In the genomic region with DNA sequence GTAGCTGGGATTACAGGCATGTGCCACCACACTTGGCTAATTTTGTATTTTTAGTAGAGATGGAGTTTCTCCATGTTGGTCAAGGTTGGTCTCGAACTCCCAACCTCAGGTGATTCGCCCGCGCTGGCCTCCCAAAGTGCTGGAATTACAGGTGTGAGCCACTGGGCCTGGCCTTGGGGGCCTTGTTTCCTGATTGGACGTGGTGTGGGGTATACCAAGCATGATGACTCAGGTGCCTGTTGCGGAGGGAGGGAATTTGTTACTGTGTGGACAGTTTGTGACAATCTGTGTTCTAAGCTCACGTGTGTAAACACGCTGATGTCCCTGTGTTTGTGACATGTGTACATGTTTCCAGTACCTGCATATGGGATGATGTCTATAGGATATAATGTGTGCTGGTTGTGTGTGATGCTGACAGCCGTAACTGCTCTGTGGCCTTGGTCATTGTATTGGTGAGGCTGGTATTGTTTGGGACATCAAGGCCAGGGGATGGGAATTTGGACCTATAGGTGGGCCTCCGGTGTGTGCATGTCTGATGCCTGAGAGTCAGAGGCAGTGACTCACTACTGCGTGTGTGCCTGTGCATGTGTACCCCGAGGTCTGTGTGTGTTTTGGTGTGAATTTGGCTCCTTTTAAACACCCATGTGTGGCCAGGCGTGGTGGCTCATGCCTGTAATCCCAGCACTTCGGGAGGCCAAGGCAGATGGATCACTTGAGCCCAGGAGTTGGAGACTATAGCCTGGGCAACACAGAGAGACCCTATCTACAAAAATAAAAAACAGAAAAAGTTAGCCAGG, we compare ENCODE assay signal across 8 cellular contexts. TPM values are rescaled to one million over a fixed set of nuclear protein-coding genes. Genes with fewer than 3 reads are reported as not detected.
DNase-seq lines count a peak whose midpoint lies in the region; ATAC-seq and TF ChIP-seq lines count a peak whose summit lies in the region.

No MANE protein-coding gene starts in this region.

- TF ChIP-seq CTCF in tibial nerve (IDR thresholded peaks at IDR 0.05) = no peak
- TF ChIP-seq CTCF in omental fat pad (IDR thresholded peaks at IDR 0.05) = no peak

- no peak overlapping the region for H4K8ac ChIP-seq in mesendoderm (ENCODE audit: low read depth, low read length)

- H3K4me2 ChIP-seq in mesendoderm (ENCODE audit: low read length) = no peak overlapping the region

- H3K9ac ChIP-seq in mesendoderm (ENCODE audit: low read length) = peak overlapping the region; percentile 71

- H2AK5ac ChIP-seq in mesendoderm (ENCODE audit: low read length) = peak overlapping the region; percentile 0

- H3K79me2 ChIP-seq in mesendoderm (ENCODE audit: control insufficient read depth, insufficient read depth, low read length) = peaks cover 29% of the 10 kb centered on the region

- H3K4me1 Mint-ChIP-seq in activated CD8-positive, alpha-beta memory T cell treated with anti-CD3 and anti-CD28 coated beads, Interleukin-2, amount 10 ng/mL, durations not matched to agents 7 days and 5 days = peaks cover 46% of the 10 kb centered on the region

- peak overlapping the region; percentile 33 for H3K27ac Mint-ChIP-seq in activated CD8-positive, alpha-beta memory T cell treated with anti-CD3 and anti-CD28 coated beads, Interleukin-2, amount 10 ng/mL, durations not matched to agents 7 days and 5 days

- H4K5ac ChIP-seq in mesendoderm (ENCODE audit: low read length) = no peak overlapping the region

- H3K79me1 ChIP-seq in mesendoderm (ENCODE audit: low read length) = peaks cover 6% of the 10 kb centered on the region

- TF ChIP-seq POLR2A in tibial nerve (IDR thresholded peaks at IDR 0.05) = no peak

- DNase-seq in activated CD8-positive, alpha-beta memory T cell treated with anti-CD3 and anti-CD28 coated beads, Interleukin-2, amount 10 ng/mL, durations not matched to agents 7 days and 5 days = no peak
- DNase-seq in activated CD8-positive, alpha-beta memory T cell treated with anti-CD3 and anti-CD28 coated beads for 24 hours = no peak
- DNase-seq in mesendoderm = no peak
- DNase-seq in tibial nerve (ENCODE audit: low spot score in 2 of 2) = no peak
- DNase-seq in omental fat pad (ENCODE audit: low spot score) = no peak
- no peak for DNase-seq in AG20443 (ENCODE audit: low spot score)

- no peaks in the 10 kb centered on the region for H3K27me3 Mint-ChIP-seq in activated CD8-positive, alpha-beta memory T cell treated with anti-CD3 and anti-CD28 coated beads, Interleukin-2, amount 10 ng/mL, durations not matched to agents 7 days and 5 days

- H2BK5ac ChIP-seq in mesendoderm (ENCODE audit: low read length) = no peak overlapping the region

- peak overlapping the region; percentile 82 for H3K56ac ChIP-seq in mesendoderm (ENCODE audit: low read length)

- CTCF ChIA-PET in activated CD8-positive, alpha-beta memory T cell treated with anti-CD3 and anti-CD28 coated beads, Interleukin-2, amount 10 ng/mL, durations not matched to agents 7 days and 5 days (lab: Charles Lee) = interaction anchor here (1.4 to 3.7 kb wide), 5 partner anchors 9 to 144 kb away, joined by 3 to 42 read pairs (median 5); partner anchors contain the start of gene RAB4B

- no peak overlapping the region for H3K18ac ChIP-seq in mesendoderm (ENCODE audit: low read length)

- ATAC-seq in activated CD8-positive, alpha-beta memory T cell treated with anti-CD3 and anti-CD28 coated beads, Interleukin-2, amount 10 ng/mL, durations not matched to agents 7 days and 5 days = no peak
- no peak for ATAC-seq in omental fat pad (ENCODE audit: low FRiP score)
- ATAC-seq in GM21529 (IDR thresholded peaks at IDR 0.05; ENCODE audit: unreplicated experiment) = no peak

- H3K4me1 ChIP-seq in mesendoderm (ENCODE audit: control insufficient read depth, low read depth, low read length) (no peaks in the 10 kb centered on the region), tibial nerve (peaks cover 0 to 44% (median 26%) of the 10 kb centered on the region in 4 donors)

- peaks cover 2% of the 10 kb centered on the region for H3K36me3 ChIP-seq in mesendoderm (ENCODE audit: control insufficient read depth, insufficient read depth, low read length)
- H3K36me3 ChIP-seq in tibial nerve = peaks cover 0 to 33% (median 0%) of the 10 kb centered on the region in 3 donors

- H3K27me3 ChIP-seq in mesendoderm (ENCODE audit: insufficient read depth, low read length, poor library complexity) (no peaks in the 10 kb centered on the region), tibial nerve (no peaks in the 10 kb centered on the region)

- H3K36me3 Mint-ChIP-seq in activated CD8-positive, alpha-beta memory T cell treated with anti-CD3 and anti-CD28 coated beads, Interleukin-2, amount 10 ng/mL, durations not matched to agents 7 days and 5 days = peaks cover 25% of the 10 kb centered on the region

- no peaks in the 10 kb centered on the region for H3K9me3 ChIP-seq in tibial nerve

- H2BK120ac ChIP-seq in mesendoderm (ENCODE audit: low read depth, low read length) = no peak overlapping the region

- no peaks in the 10 kb centered on the region for H3K9me3 Mint-ChIP-seq in activated CD8-positive, alpha-beta memory T cell treated with anti-CD3 and anti-CD28 coated beads, Interleukin-2, amount 10 ng/mL, durations not matched to agents 7 days and 5 days (ENCODE audit: low read depth)

- peak overlapping the region; percentile 7 for H3K4me3 Mint-ChIP-seq in activated CD8-positive, alpha-beta memory T cell treated with anti-CD3 and anti-CD28 coated beads, Interleukin-2, amount 10 ng/mL, durations not matched to agents 7 days and 5 days

- H3K4me3 ChIP-seq in mesendoderm (ENCODE audit: low read length) = no peak overlapping the region
- H3K4me3 ChIP-seq in tibial nerve = no peak overlapping the region

- no CpG with 5 or more reads among the region's 14 CpGs for WGBS in mesendoderm (ENCODE audit: extremely low coverage, insufficient coverage, low lambda C conversion rate)
- 92 to 94% methylated on average over 13 to 14 of the region's 14 CpGs for WGBS in tibial nerve, 2 donors

- H3K23ac ChIP-seq in mesendoderm (ENCODE audit: low read length) = no peak overlapping the region

- H3K27ac ChIP-seq in angular gyrus (ENCODE audit: low read depth, low read length) = peak overlapping the region; percentile 83
- peak overlapping the region; percentile 68 for H3K27ac ChIP-seq in mesendoderm (ENCODE audit: low read depth, low read length)
- peak overlapping the region; percentile 84 to 97 (median 92) for H3K27ac ChIP-seq in tibial nerve

- TF ChIP-seq EP300 in tibial nerve (IDR thresholded peaks at IDR 0.05) = no peak

- H2BK15ac ChIP-seq in mesendoderm (replicated peaks; ENCODE audit: low read depth) = no peak overlapping the region

- no peak overlapping the region for H3K4ac ChIP-seq in mesendoderm (ENCODE audit: low read depth, low read length)

RNA-seq across cellular contexts. Expression of gene EGLN2, which starts 1.6 kb away (rescaled TPM):
- 100 to 1,000 TPM; 101 to 105 TPM for total RNA-seq in activated CD8-positive, alpha-beta memory T cell treated with anti-CD3 and anti-CD28 coated beads, Interleukin-2, amount 10 ng/mL, durations not matched to agents 7 days and 5 days
- polyA plus RNA-seq in mesendoderm (2013, experiment 1 of 2) = 89.3 TPM
- 85.4 TPM for polyA plus RNA-seq in mesendoderm (2013, experiment 2 of 2)
- total RNA-seq in tibial nerve (100 to 1,000 TPM in 3 of 4 donors, 10 to 100 TPM in 1; 93.5 to 134 (median 120) TPM), omental fat pad (100 to 1,000 TPM in 2 of 4 donors, 10 to 100 TPM in 2; 91.6 to 107 (median 101) TPM)

RNA-seq across cellular contexts. Expression of gene RAB4B, which starts 19.3 kb away (rescaled TPM):
- 10 to 100 TPM; 36.2 to 56.7 TPM for total RNA-seq in activated CD8-positive, alpha-beta memory T cell treated with anti-CD3 and anti-CD28 coated beads, Interleukin-2, amount 10 ng/mL, durations not matched to agents 7 days and 5 days
- 4.9 TPM for polyA plus RNA-seq in mesendoderm (2013, experiment 1 of 2)
- 5.8 TPM for polyA plus RNA-seq in mesendoderm (2013, experiment 2 of 2)
- total RNA-seq in tibial nerve (10 to 100 TPM; 38.3 to 66.6 (median 52.0) TPM), omental fat pad (10 to 100 TPM; 20.0 to 37.0 (median 21.7) TPM)

RNA-seq across cellular contexts. Expression of gene MIA, which starts 22.0 kb away (rescaled TPM):
- not detected for total RNA-seq in activated CD8-positive, alpha-beta memory T cell treated with anti-CD3 and anti-CD28 coated beads, Interleukin-2, amount 10 ng/mL, durations not matched to agents 7 days and 5 days
- 0.18 TPM for polyA plus RNA-seq in mesendoderm (2013, experiment 1 of 2)
- polyA plus RNA-seq in mesendoderm (2013, experiment 2 of 2) = not detected
- total RNA-seq in tibial nerve (100 to 1,000 TPM; 127 to 322 (median 209) TPM), omental fat pad (not detected)

RNA-seq across cellular contexts. Expression of gene SNRPA, which starts 46.4 kb away (rescaled TPM):
- 100 to 1,000 TPM; 176 to 193 TPM for total RNA-seq in activated CD8-positive, alpha-beta memory T cell treated with anti-CD3 and anti-CD28 coated beads, Interleukin-2, amount 10 ng/mL, durations not matched to agents 7 days and 5 days
- polyA plus RNA-seq in mesendoderm (2013, experiment 1 of 2) = 226 TPM
- 225 TPM for polyA plus RNA-seq in mesendoderm (2013, experiment 2 of 2)
- 10 to 100 TPM; 52.8 to 92.7 (median 70.9) TPM for total RNA-seq in tibial nerve
- total RNA-seq in omental fat pad = 10 to 100 TPM; 34.8 to 46.8 (median 41.0) TPM

RNA-seq across cellular contexts. Expression of gene ACTMAP, which starts 47.1 kb away (rescaled TPM):
- total RNA-seq in activated CD8-positive, alpha-beta memory T cell treated with anti-CD3 and anti-CD28 coated beads, Interleukin-2, amount 10 ng/mL, durations not matched to agents 7 days and 5 days = 10 to 100 TPM; 13.7 to 18.2 TPM
- 8.2 TPM for polyA plus RNA-seq in mesendoderm (2013, experiment 1 of 2)
- 9.2 TPM for polyA plus RNA-seq in mesendoderm (2013, experiment 2 of 2)
- total RNA-seq in tibial nerve = 1 to 10 TPM; 2.5 to 7.1 (median 4.3) TPM
- total RNA-seq in omental fat pad = 1 to 10 TPM; 3.2 to 3.8 (median 3.5) TPM

Comparison
In these comparisons a context has a peak if more than half of its experiments do, and no peak if none do; other contexts are left out.
1. RNA of gene MIA, which starts 22.0 kb away (total RNA-seq): 127 to 322 TPM in tibial nerve; not detected in omental fat pad and not detected in activated CD8-positive, alpha-beta memory T cell treated with anti-CD3 and anti-CD28 coated beads, Interleukin-2, amount 10 ng/mL, durations not matched to agents 7 days and 5 days; every median in the first group is over 10 times any median in the second.
2. Peak in every context shown above with its lines, with median percentiles within 50 percentile points of each other: H3K27ac ChIP-seq.